ENCODE assay signal across 11 cellular contexts in the genomic region with DNA sequence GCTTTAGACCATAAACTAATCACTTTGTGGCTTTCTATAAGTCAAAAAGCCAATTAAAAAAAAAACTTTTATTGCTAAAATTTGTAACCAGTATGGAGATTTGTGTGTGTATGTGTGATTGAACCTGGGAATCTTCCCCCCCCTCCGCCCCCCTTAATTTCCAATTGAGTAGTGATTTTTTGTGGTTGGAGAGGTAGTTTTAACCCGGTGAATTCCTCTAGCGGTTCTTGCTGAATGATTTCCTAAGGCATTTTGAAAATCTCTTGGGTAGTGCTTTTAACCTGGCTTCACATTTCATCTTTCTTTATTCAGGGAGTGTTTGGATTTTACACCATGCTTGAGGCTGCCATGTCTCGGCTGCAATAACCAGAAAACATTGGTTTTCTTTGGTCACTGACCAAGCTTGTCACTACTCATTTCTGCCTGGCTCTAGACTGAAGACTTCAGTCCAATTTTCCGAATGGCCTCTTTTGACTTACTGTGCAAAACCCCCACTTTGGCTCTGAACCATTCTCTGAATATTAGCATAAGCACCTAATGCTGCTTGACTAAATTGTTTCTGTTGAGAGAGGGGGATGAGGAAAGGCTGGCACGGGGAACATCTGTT. TPM values are rescaled to one million over a fixed set of nuclear protein-coding genes. Genes with fewer than 3 reads are reported as not detected.
DNase-seq lines count a peak whose midpoint lies in the region; ATAC-seq and TF ChIP-seq lines count a peak whose summit lies in the region.
"Had no signal": no experiment of that assay in that cellular context is flagged by ENCODE, and none has a peak within 500 bp of the region (broad histone marks: within the 10 kb centered on the region; RNA-seq: fewer than 3 reads in every experiment).

No MANE protein-coding gene starts in this region.

- peak overlapping the region; percentile 65 for H3K27ac Mint-ChIP-seq in activated naive CD4-positive, alpha-beta T cell treated with anti-CD3 and anti-CD28 coated beads for 36 hours
- no peak overlapping the region for H3K27ac Mint-ChIP-seq in natural killer cell

- intact Hi-C loops in activated naive CD4-positive, alpha-beta T cell treated with anti-CD3 and anti-CD28 coated beads for 36 hours (cut with micrococcal nuclease) = no loop called here
- intact Hi-C loops in natural killer cell (cut with micrococcal nuclease) = no loop called here

- H3K4me3 Mint-ChIP-seq in activated naive CD4-positive, alpha-beta T cell treated with anti-CD3 and anti-CD28 coated beads for 36 hours = no peak overlapping the region
- H3K4me3 Mint-ChIP-seq in natural killer cell = no peak overlapping the region

- no peaks in the 10 kb centered on the region for H3K9me3 Mint-ChIP-seq in activated naive CD4-positive, alpha-beta T cell treated with anti-CD3 and anti-CD28 coated beads for 36 hours
- H3K9me3 Mint-ChIP-seq in natural killer cell = no peaks in the 10 kb centered on the region

- ATAC-seq in natural killer cell = no peak

- TF ChIP-seq CTCF in fibroblast of the aortic adventitia (IDR thresholded peaks at IDR 0.05; ENCODE audit: insufficient read depth, low read length) = no peak
- TF ChIP-seq CTCF in natural killer cell (IDR thresholded peaks at IDR 0.05) = no peak

- H3K4me3 ChIP-seq in fibroblast of the aortic adventitia (ENCODE audit: low read depth, low read length) = no peak overlapping the region

- H3K36me3 Mint-ChIP-seq in activated naive CD4-positive, alpha-beta T cell treated with anti-CD3 and anti-CD28 coated beads for 36 hours (ENCODE audit: low read depth) = peaks cover 7% of the 10 kb centered on the region
- H3K36me3 Mint-ChIP-seq in natural killer cell = no peaks in the 10 kb centered on the region

- CTCF ChIA-PET in activated naive CD4-positive, alpha-beta T cell treated with anti-CD3 and anti-CD28 coated beads for 36 hours (lab: Charles Lee) = interaction anchor here (1.2 kb wide), 2 partner anchors 11 to 24 kb away, joined by 3 to 4 read pairs; no protein-coding TSS in a partner anchor

- H3K27me3 Mint-ChIP-seq in activated naive CD4-positive, alpha-beta T cell treated with anti-CD3 and anti-CD28 coated beads for 36 hours (ENCODE audit: low read depth) = no peaks in the 10 kb centered on the region
- H3K27me3 Mint-ChIP-seq in natural killer cell (ENCODE audit: low read depth in 2 of 2) = no peaks in the 10 kb centered on the region

- H3K4me1 Mint-ChIP-seq in activated naive CD4-positive, alpha-beta T cell treated with anti-CD3 and anti-CD28 coated beads for 36 hours (ENCODE audit: low read depth) = peaks cover 82% of the 10 kb centered on the region
- H3K4me1 Mint-ChIP-seq in natural killer cell = peaks cover 11 to 14% of the 10 kb centered on the region in 2 donors

- DNase-seq in activated naive CD4-positive, alpha-beta T cell treated with anti-CD3 and anti-CD28 coated beads for 36 hours = no peak
- no peak for DNase-seq in activated naive CD4-positive, alpha-beta T cell (lab: John Stamatoyannopoulos, UW)
- DNase-seq in NCI-H69 (lab: John Stamatoyannopoulos, UW) (peak; percentile 72), fibroblast of the aortic adventitia (ENCODE audit: low read depth) (peak; percentile 59), stromal cell of bone marrow (ENCODE audit: low read depth) (peak; percentile 74), inferior parietal cortex (ENCODE audit: extremely low spot score) (no peak), natural killer cell (no peak)
- DNase-seq in stimulated activated naive CD4-positive, alpha-beta T cell (lab: John Stamatoyannopoulos, UW) = no peak
- DNase-seq: activated CD4-positive, CD25-positive, alpha-beta regulatory T cell; NCI-H226; stimulated activated naive CD4-positive, alpha-beta T cell treated with Interleukin-2 at 50 U/mL for 16 hours had no signal

RNA-seq across cellular contexts. Expression of a gene that starts 35.6 kb away (rescaled TPM):
- total RNA-seq in activated naive CD4-positive, alpha-beta T cell treated with anti-CD3 and anti-CD28 coated beads for 36 hours = 10 to 100 TPM; 78.4 to 79.7 TPM
- 14.1 and 43.7 TPM in 2 replicates for total RNA-seq in fibroblast of the aortic adventitia (ENCODE audit: low replicate concordance)
- total RNA-seq in natural killer cell = 10 to 100 TPM; 19.6 to 29.0 (median 20.4) TPM

Comparison
In these comparisons a context has a peak if more than half of its experiments do, and no peak if none do; other contexts are left out.
1. DNase-seq: peak in NCI-H69 (single experiment), fibroblast of the aortic adventitia (single experiment) and stromal cell of bone marrow (single experiment); none in activated naive CD4-positive, alpha-beta T cell treated with anti-CD3 and anti-CD28 coated beads for 36 hours (single experiment), activated naive CD4-positive, alpha-beta T cell (0 of 4), stimulated activated naive CD4-positive, alpha-beta T cell (0 of 6), inferior parietal cortex (single experiment) and natural killer cell (single experiment).